In genomic region chr22:46335201-46336118, GRCh38 we compare ENCODE assay signal across 8 cellular contexts. TPM values are rescaled to one million over a fixed set of nuclear protein-coding genes. Genes with fewer than 3 reads are reported as not detected.
DNase-seq lines count a peak whose midpoint lies in the region; ATAC-seq and TF ChIP-seq lines count a peak whose summit lies in the region.

TRMU (plus strand) TSS chr22:46335714; CDS start chr22:46335765, 51 bp downstream.

- peak within 1 kb of the TSS; percentile 94 for H3K4me3 ChIP-seq in LNCaP clone FGC (ENCODE audit: low read depth, low read length)
- peak within 1 kb of the TSS; percentile 77 for H3K4me3 ChIP-seq in ovary
- H3K4me3 ChIP-seq in thymus (ENCODE audit: low read length) = peak within 1 kb of the TSS; percentile 94

- WGBS in ovary, 3 donors = 0 to 1% (median 1%) methylated on average over 50 to 93 of the region's 93 CpGs
- 1% methylated on average over 93 of the region's 93 CpGs for WGBS in thymus

- peak; percentile 78 for ATAC-seq in GM21825 (IDR thresholded peaks at IDR 0.05; ENCODE audit: unreplicated experiment)
- peak; percentile 97 for ATAC-seq in Right ventricle myocardium inferior

- peak within 1 kb of the TSS; percentile 9 to 90 for H3K27ac ChIP-seq in ovary
- peak within 1 kb of the TSS; percentile 87 for H3K27ac ChIP-seq in thymus (ENCODE audit: low read depth)

- intact Hi-C loops in Right ventricle myocardium inferior (cut with DNase I) = no loop called here
- intact Hi-C loops in ovary (cut with DNase I) = no loop called here

- no peaks in the 10 kb centered on the region for H3K27me3 ChIP-seq in ovary
- H3K27me3 ChIP-seq in thymus (ENCODE audit: control insufficient read depth, insufficient read depth) = no peaks in the 10 kb centered on the region

- H3K4me1 Mint-ChIP-seq in activated naive CD8-positive, alpha-beta T cell treated with anti-CD3 and anti-CD28 coated beads for 36 hours = peaks cover 26% of the 10 kb centered on the region

- H3K4me1 ChIP-seq in ovary (ENCODE audit: insufficient read depth) (peaks cover 2% of the 10 kb centered on the region), thymus (ENCODE audit: control insufficient read depth, insufficient read depth, low read length) (peaks cover 10% of the 10 kb centered on the region)

- peaks cover 34% of the 10 kb centered on the region for H3K36me3 Mint-ChIP-seq in activated naive CD8-positive, alpha-beta T cell treated with anti-CD3 and anti-CD28 coated beads for 36 hours

- H3K27ac Mint-ChIP-seq in activated naive CD8-positive, alpha-beta T cell treated with anti-CD3 and anti-CD28 coated beads for 36 hours = peak within 1 kb of the TSS; percentile 94

- peak within 1 kb of the TSS; percentile 95 for H3K4me3 Mint-ChIP-seq in activated naive CD8-positive, alpha-beta T cell treated with anti-CD3 and anti-CD28 coated beads for 36 hours

- no peaks in the 10 kb centered on the region for H3K27me3 Mint-ChIP-seq in activated naive CD8-positive, alpha-beta T cell treated with anti-CD3 and anti-CD28 coated beads for 36 hours

- no peak for TF ChIP-seq EP300 in ovary (IDR thresholded peaks at IDR 0.05)

- TF ChIP-seq CTCF in LNCaP clone FGC (IDR thresholded peaks at IDR 0.05; ENCODE audit: control insufficient read depth, extremely low read depth, insufficient read depth) (no peak), ovary (IDR thresholded peaks at IDR 0.05) (peak in 1 of 3 donors; percentile 6)

- H3K36me3 ChIP-seq in ovary (no peaks in the 10 kb centered on the region), thymus (ENCODE audit: control insufficient read depth, insufficient read depth) (peaks cover 38% of the 10 kb centered on the region)

- DNase-seq in EH (ENCODE audit: low read depth) (peak; percentile 89), LNCaP clone FGC (ENCODE audit: low read depth) (peak; percentile 58), SKM-1 treated with dmso at 0.1 percent for 144 hours (lab: John Stamatoyannopoulos, UW; ENCODE audit: unreplicated experiment) (peak; percentile 69), Right ventricle myocardium inferior (ENCODE audit: missing footprints) (peak; percentile 96), ovary (peak; percentile 81 to 92 (median 86))
- peak; percentile 84 for DNase-seq in activated naive CD8-positive, alpha-beta T cell treated with anti-CD3 and anti-CD28 coated beads for 36 hours

- peak; percentile 53 for TF ChIP-seq POLR2A in ovary (IDR thresholded peaks at IDR 0.05)

- H3K9me3 ChIP-seq in ovary = no peaks in the 10 kb centered on the region
- H3K9me3 ChIP-seq in thymus (ENCODE audit: control insufficient read depth) = no peaks in the 10 kb centered on the region

- no peaks in the 10 kb centered on the region for H3K9me3 Mint-ChIP-seq in activated naive CD8-positive, alpha-beta T cell treated with anti-CD3 and anti-CD28 coated beads for 36 hours

RNA-seq across cellular contexts. Expression of gene TRMU, which starts in this region (rescaled TPM):
- total RNA-seq in activated naive CD8-positive, alpha-beta T cell treated with anti-CD3 and anti-CD28 coated beads for 36 hours = 10 to 100 TPM; 60.2 to 70.0 TPM
- total RNA-seq in Right ventricle myocardium inferior (42.2 TPM), ovary (10 to 100 TPM; 18.2 to 35.0 (median 31.7) TPM)
- polyA plus RNA-seq in ovary (10 to 100 TPM; 15.2 to 29.1 TPM), thymus (28.7 TPM)

Comparison
In these comparisons a context has a peak if more than half of its experiments do, and no peak if none do; other contexts are left out.
1. Peak in every context shown above with its lines: DNase-seq, ATAC-seq, H3K4me3 ChIP-seq and H3K27ac ChIP-seq.